Comparison of ENCODE assay signal across 10 cellular contexts in the genomic region with DNA sequence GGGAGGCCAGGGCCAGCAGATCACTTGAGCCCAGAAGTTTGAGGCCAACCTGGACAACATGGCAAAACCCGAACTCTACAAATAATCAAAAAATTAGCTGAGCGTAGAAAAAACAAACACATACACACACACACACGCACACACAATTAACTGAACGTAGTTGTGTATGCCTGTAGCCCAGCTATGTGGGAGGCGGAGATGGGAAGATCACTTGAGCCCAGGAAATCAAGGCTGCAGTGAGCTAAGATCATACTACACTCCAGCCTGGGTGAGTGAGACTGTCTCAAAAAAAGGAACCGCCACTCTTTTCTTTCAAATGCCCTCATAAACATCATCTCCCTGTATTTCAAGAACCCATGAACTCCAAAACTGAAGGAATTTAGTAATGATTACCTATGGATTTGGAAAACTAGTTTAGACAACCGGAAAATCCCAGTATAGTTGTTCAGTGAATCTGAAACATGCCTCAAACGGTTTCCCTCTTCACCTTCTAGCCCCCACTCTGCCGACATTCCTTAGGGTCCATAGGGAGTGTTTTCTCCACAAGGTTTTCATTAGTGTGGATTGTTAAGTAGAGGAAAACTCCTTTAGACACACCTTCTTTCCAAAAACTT. TPM values are rescaled to one million over a fixed set of nuclear protein-coding genes. Genes with fewer than 3 reads are reported as not detected.
A peak's percentile ranks its signal among the peaks of the same experiment; 100 is the strongest.
DNase-seq lines count a peak whose midpoint lies in the region; ATAC-seq lines count a peak whose summit lies in the region.
"Had no signal": no experiment of that assay in that cellular context is flagged by ENCODE, and none has a peak within 500 bp of the region (broad histone marks: within the 10 kb centered on the region; RNA-seq: fewer than 3 reads in every experiment).

No MANE protein-coding gene starts in this region.

- DNase-seq in Kasumi-1 (lab: John Stamatoyannopoulos, UW) (peak; percentile 19 to 30), immature natural killer cell (peak in 1 of 3 donors; percentile 7), amniotic stem cell (lab: John Stamatoyannopoulos, UW) (no peak), cerebellar cortex (ENCODE audit: low spot score) (no peak), DMS153 (lab: John Stamatoyannopoulos, UW) (no peak)
- no peak for DNase-seq in activated CD4-positive, alpha-beta memory T cell treated with anti-CD3 and anti-CD28 coated beads, Interleukin-2, amount 10 ng/mL, durations not matched to agents 7 days and 5 days
- DNase-seq in stimulated activated naive B cell treated with anti-CD40 and anti-IgM and Interleukin-4, amounts not matched to agents 10 μg/mL and 1 μg/mL and 100 μg/mL, for 72 hours: no peak
- DNase-seq: NCI-H446 treated with DMSO at 0.1 percent for 48 hours had no signal

- peak overlapping the region; percentile 41 for H3K27ac Mint-ChIP-seq in activated CD4-positive, alpha-beta memory T cell treated with anti-CD3 and anti-CD28 coated beads, Interleukin-2, amount 10 ng/mL, durations not matched to agents 7 days and 5 days
- H3K27ac Mint-ChIP-seq in immature natural killer cell: peak overlapping the region; percentile 95 to 98 (median 96)
- H3K27ac Mint-ChIP-seq in stimulated activated naive B cell treated with anti-CD40 and anti-IgM and Interleukin-4, amounts not matched to agents 10 μg/mL and 1 μg/mL and 100 μg/mL, for 72 hours: peak overlapping the region; percentile 68

- H3K36me3 Mint-ChIP-seq in activated CD4-positive, alpha-beta memory T cell treated with anti-CD3 and anti-CD28 coated beads, Interleukin-2, amount 10 ng/mL, durations not matched to agents 7 days and 5 days (ENCODE audit: low read depth): peaks cover 51% of the 10 kb centered on the region
- H3K36me3 Mint-ChIP-seq in immature natural killer cell: peaks cover 50 to 52% (median 50%) of the 10 kb centered on the region in 3 donors
- peaks cover 37 to 49% of the 10 kb centered on the region in 2 donors for H3K36me3 Mint-ChIP-seq in stimulated activated naive B cell treated with anti-CD40 and anti-IgM and Interleukin-4, amounts not matched to agents 10 μg/mL and 1 μg/mL and 100 μg/mL, for 72 hours

- no peak for ATAC-seq in stimulated activated naive B cell treated with anti-CD40 and anti-IgM and Interleukin-4, amounts not matched to agents 10 μg/mL and 1 μg/mL and 100 μg/mL, for 72 hours (replicated peaks)
- no peak for ATAC-seq in HG03457 (IDR thresholded peaks at IDR 0.05; ENCODE audit: unreplicated experiment)

- POLR2A ChIA-PET in activated CD4-positive, alpha-beta memory T cell treated with anti-CD3 and anti-CD28 coated beads, Interleukin-2, amount 10 ng/mL, durations not matched to agents 7 days and 5 days (lab: Charles Lee): interaction anchor here (1.5 to 12.9 kb wide), 4 partner anchors 9 to 30 kb away, joined by 3 to 582 read pairs (median 76); a partner anchor contains a TSS

- CTCF ChIA-PET in activated CD4-positive, alpha-beta memory T cell treated with anti-CD3 and anti-CD28 coated beads, Interleukin-2, amount 10 ng/mL, durations not matched to agents 7 days and 5 days (lab: Charles Lee): interaction anchor here (0.8 to 13.8 kb wide), 2 partner anchors 11 to 13 kb away, joined by 3 to 177 read pairs; no protein-coding TSS in a partner anchor

- H3K4me3 Mint-ChIP-seq in activated CD4-positive, alpha-beta memory T cell treated with anti-CD3 and anti-CD28 coated beads, Interleukin-2, amount 10 ng/mL, durations not matched to agents 7 days and 5 days: peak overlapping the region; percentile 27
- H3K4me3 Mint-ChIP-seq in immature natural killer cell: peak overlapping the region; percentile 97 to 100 (median 98)
- H3K4me3 Mint-ChIP-seq in stimulated activated naive B cell treated with anti-CD40 and anti-IgM and Interleukin-4, amounts not matched to agents 10 μg/mL and 1 μg/mL and 100 μg/mL, for 72 hours: no peak overlapping the region

- no peaks in the 10 kb centered on the region for H3K9me3 Mint-ChIP-seq in activated CD4-positive, alpha-beta memory T cell treated with anti-CD3 and anti-CD28 coated beads, Interleukin-2, amount 10 ng/mL, durations not matched to agents 7 days and 5 days
- H3K9me3 Mint-ChIP-seq in immature natural killer cell: peaks cover 0 to 13% (median 3%) of the 10 kb centered on the region in 6 donors
- no peaks in the 10 kb centered on the region for H3K9me3 Mint-ChIP-seq in stimulated activated naive B cell treated with anti-CD40 and anti-IgM and Interleukin-4, amounts not matched to agents 10 μg/mL and 1 μg/mL and 100 μg/mL, for 72 hours
- H3K9me3 Mint-ChIP-seq: activated T-helper 2 cell treated with anti-CD3 and anti-CD28 coated beads, Interferon-gamma antibody, Interleukin-2, Interleukin-4, amounts not matched to agents 10 μg/mL and 5 μg/mL and 100 μg/mL, durations not matched to agents 14 hours and 24 hours and 36 hours had no signal

- peaks cover 46% of the 10 kb centered on the region for H3K4me1 Mint-ChIP-seq in activated CD4-positive, alpha-beta memory T cell treated with anti-CD3 and anti-CD28 coated beads, Interleukin-2, amount 10 ng/mL, durations not matched to agents 7 days and 5 days
- peaks cover 46 to 56% of the 10 kb centered on the region in 2 donors for H3K4me1 Mint-ChIP-seq in immature natural killer cell
- H3K4me1 Mint-ChIP-seq in stimulated activated naive B cell treated with anti-CD40 and anti-IgM and Interleukin-4, amounts not matched to agents 10 μg/mL and 1 μg/mL and 100 μg/mL, for 72 hours: peaks cover 46 to 65% of the 10 kb centered on the region in 2 donors

- H3K27me3 Mint-ChIP-seq in activated CD4-positive, alpha-beta memory T cell treated with anti-CD3 and anti-CD28 coated beads, Interleukin-2, amount 10 ng/mL, durations not matched to agents 7 days and 5 days: no peaks in the 10 kb centered on the region
- H3K27me3 Mint-ChIP-seq in immature natural killer cell (ENCODE audit: low read depth in 3 of 3): peaks cover 8 to 32% (median 10%) of the 10 kb centered on the region in 3 donors
- H3K27me3 Mint-ChIP-seq in stimulated activated naive B cell treated with anti-CD40 and anti-IgM and Interleukin-4, amounts not matched to agents 10 μg/mL and 1 μg/mL and 100 μg/mL, for 72 hours: no peaks in the 10 kb centered on the region

RNA-seq across cellular contexts. Expression of a gene that starts 4.5 kb away (rescaled TPM):
- total RNA-seq in activated CD4-positive, alpha-beta memory T cell treated with anti-CD3 and anti-CD28 coated beads, Interleukin-2, amount 10 ng/mL, durations not matched to agents 7 days and 5 days: 100 to 1,000 TPM; 397 to 407 TPM
- 1,000 to 10,000 TPM; 3,408 to 4,367 (median 4,229) TPM for polyA plus RNA-seq in immature natural killer cell

RNA-seq across cellular contexts. Expression of a gene that starts 27.4 kb away (rescaled TPM):
- 10 to 100 TPM; 32.4 to 33.7 TPM for total RNA-seq in activated CD4-positive, alpha-beta memory T cell treated with anti-CD3 and anti-CD28 coated beads, Interleukin-2, amount 10 ng/mL, durations not matched to agents 7 days and 5 days
- 100 to 1,000 TPM; 112 to 207 (median 119) TPM for polyA plus RNA-seq in immature natural killer cell

RNA-seq across cellular contexts. Expression of a gene that starts 27.5 kb away (rescaled TPM):
- 1 to 10 TPM; 2.9 to 3.7 TPM for total RNA-seq in activated CD4-positive, alpha-beta memory T cell treated with anti-CD3 and anti-CD28 coated beads, Interleukin-2, amount 10 ng/mL, durations not matched to agents 7 days and 5 days
- under 1 TPM in 2 of 3 donors, not detected in 1; 0.11 to 0.55 TPM for polyA plus RNA-seq in immature natural killer cell

RNA-seq across cellular contexts. Expression of a gene that starts 29.6 kb away (rescaled TPM):
- total RNA-seq in activated CD4-positive, alpha-beta memory T cell treated with anti-CD3 and anti-CD28 coated beads, Interleukin-2, amount 10 ng/mL, durations not matched to agents 7 days and 5 days: not detected
- not detected for polyA plus RNA-seq in immature natural killer cell
- total RNA-seq: activated T-helper 2 cell treated with anti-CD3 and anti-CD28 coated beads, Interferon-gamma antibody, Interleukin-2, Interleukin-4, amounts not matched to agents 10 μg/mL and 5 μg/mL and 100 μg/mL, durations not matched to agents 14 hours and 24 hours and 36 hours had no signal

RNA-seq across cellular contexts. Expression of a gene that starts 34.1 kb away (rescaled TPM):
- total RNA-seq in activated CD4-positive, alpha-beta memory T cell treated with anti-CD3 and anti-CD28 coated beads, Interleukin-2, amount 10 ng/mL, durations not matched to agents 7 days and 5 days: 10 to 100 TPM; 50.3 to 51.0 TPM
- 10 to 100 TPM; 17.9 to 28.0 (median 20.7) TPM for polyA plus RNA-seq in immature natural killer cell

Comparison
In these comparisons a context has a peak if more than half of its experiments do, and no peak if none do; other contexts are left out.
1. DNase-seq: peak in Kasumi-1 (2 of 2); none in activated CD4-positive, alpha-beta memory T cell treated with anti-CD3 and anti-CD28 coated beads, Interleukin-2, amount 10 ng/mL, durations not matched to agents 7 days and 5 days (single experiment), stimulated activated naive B cell treated with anti-CD40 and anti-IgM and Interleukin-4, amounts not matched to agents 10 μg/mL and 1 μg/mL and 100 μg/mL, for 72 hours (single experiment), amniotic stem cell (single experiment), cerebellar cortex (single experiment) and DMS153 (single experiment).
2. H3K27ac Mint-ChIP-seq: peak in every context shown above with its lines; median percentile 96 in immature natural killer cell; 68 in stimulated activated naive B cell treated with anti-CD40 and anti-IgM and Interleukin-4, amounts not matched to agents 10 μg/mL and 1 μg/mL and 100 μg/mL, for 72 hours; 41 in activated CD4-positive, alpha-beta memory T cell treated with anti-CD3 and anti-CD28 coated beads, Interleukin-2, amount 10 ng/mL, durations not matched to agents 7 days and 5 days.
3. H3K4me3 Mint-ChIP-seq: peak in activated CD4-positive, alpha-beta memory T cell treated with anti-CD3 and anti-CD28 coated beads, Interleukin-2, amount 10 ng/mL, durations not matched to agents 7 days and 5 days (single experiment) and immature natural killer cell (5 of 5); none in stimulated activated naive B cell treated with anti-CD40 and anti-IgM and Interleukin-4, amounts not matched to agents 10 μg/mL and 1 μg/mL and 100 μg/mL, for 72 hours (0 of 2).